In genomic region chr10:15378569-15378968, GRCh38 we compare ENCODE assay signal across 19 cellular contexts. TPM values are rescaled to one million over a fixed set of nuclear protein-coding genes. Genes with fewer than 3 reads are reported as not detected.
DNase-seq lines count a peak whose midpoint lies in the region; ATAC-seq and TF ChIP-seq lines count a peak whose summit lies in the region.
"Had no signal": no experiment of that assay in that cellular context is flagged by ENCODE, and none has a peak within 500 bp of the region (broad histone marks: within the 10 kb centered on the region; RNA-seq: fewer than 3 reads in every experiment).

No MANE protein-coding gene starts in this region.

- TF ChIP-seq CTCF in AG10803 (conservative IDR thresholded peaks at IDR 0.05; ENCODE audit: low read length) (peak; percentile 12; the same call in 1 of the 2 replicates), HFFc6 (IDR thresholded peaks at IDR 0.05) (peak; percentile 42), epithelial cell of proximal tubule (conservative IDR thresholded peaks at IDR 0.05; ENCODE audit: low read depth, low read length) (peak; percentile 21), nephron progenitor cell (IDR thresholded peaks at IDR 0.05) (no peak)

- H3K27ac Mint-ChIP-seq in HFFc6 (no peak overlapping the region), nephron progenitor cell (peak overlapping the region; percentile 39)

- H3K4me3 ChIP-seq in AG10803 (ENCODE audit: low read length) = no peak overlapping the region
- no peak overlapping the region for H3K4me3 ChIP-seq in epithelial cell of proximal tubule (ENCODE audit: low read depth, low read length)
- H3K4me3 ChIP-seq: A549 had no signal

- ATAC-seq in left lobe of liver (no peak), GM18502 (IDR thresholded peaks at IDR 0.05; ENCODE audit: poor library complexity, unreplicated experiment) (no peak)

- H3K36me3 Mint-ChIP-seq in HFFc6 (ENCODE audit: low read depth) = no peaks in the 10 kb centered on the region
- H3K36me3 Mint-ChIP-seq in nephron progenitor cell (ENCODE audit: low read depth) = no peaks in the 10 kb centered on the region
- H3K36me3 Mint-ChIP-seq: CD8-positive, alpha-beta memory T cell had no signal

- H3K4me1 Mint-ChIP-seq in HFFc6 (ENCODE audit: low read depth) (peaks cover 5% of the 10 kb centered on the region; the same call in 1 of the 2 replicates), nephron progenitor cell (peaks cover 29% of the 10 kb centered on the region)
- H3K4me1 Mint-ChIP-seq: CD8-positive, alpha-beta memory T cell had no signal

- H3K27me3 Mint-ChIP-seq in HFFc6 (ENCODE audit: insufficient read depth) = peaks cover 25% of the 10 kb centered on the region
- peaks cover 11% of the 10 kb centered on the region for H3K27me3 Mint-ChIP-seq in nephron progenitor cell (ENCODE audit: low read depth, poor library complexity)

- no peak overlapping the region for H3K4me3 Mint-ChIP-seq in HFFc6
- H3K4me3 Mint-ChIP-seq in nephron progenitor cell = no peak overlapping the region
- H3K4me3 Mint-ChIP-seq: CD8-positive, alpha-beta memory T cell had no signal

- DNase-seq in AG10803 (ENCODE audit: low read depth) = no peak
- DNase-seq in HFFc6 = no peak
- no peak for DNase-seq in epithelial cell of proximal tubule (ENCODE audit: low read depth)
- DNase-seq in nephron progenitor cell = no peak
- DNase-seq in left lobe of liver (ENCODE audit: low spot score) = no peak
- DNase-seq in NOMO-1 treated with dmso at 0.1 percent for 144 hours (lab: John Stamatoyannopoulos, UW; ENCODE audit: unreplicated experiment) = no peak
- DNase-seq: C1 segment of cervical spinal cord; CD8-positive, alpha-beta memory T cell; DMS79; KG1; NCI-H1105 treated with DMSO at 0.1 percent for 48 hours; NCI-H1694; NCI-H2081 treated with DMSO at 0.1 percent for 48 hours; NCI-H510A; NCI-H748 treated with DMSO at 0.1 percent for 48 hours; SHP77 treated with DMSO at 0.1 percent for 48 hours; SK-N-SH had no signal

- H3K9me3 Mint-ChIP-seq in HFFc6 (no peaks in the 10 kb centered on the region), nephron progenitor cell (no peaks in the 10 kb centered on the region)
- H3K9me3 Mint-ChIP-seq: CD8-positive, alpha-beta memory T cell had no signal

RNA-seq across cellular contexts. Expression of gene FAM171A1, which starts 7.5 kb away (rescaled TPM):
- 10 to 100 TPM; 33.4 to 60.7 (median 48.6) TPM for total RNA-seq in HFFc6 (2021; fragmentation: NEBNext Ultra II Directional; extraction: Animal tissue kit (Norgen Biotek cat#: 25700))
- total RNA-seq in epithelial cell of proximal tubule (20.2 and 27.9 TPM in 2 replicates), left lobe of liver (8.6 TPM)
